ENCODE assay signal across 8 cellular contexts in the genomic region with DNA sequence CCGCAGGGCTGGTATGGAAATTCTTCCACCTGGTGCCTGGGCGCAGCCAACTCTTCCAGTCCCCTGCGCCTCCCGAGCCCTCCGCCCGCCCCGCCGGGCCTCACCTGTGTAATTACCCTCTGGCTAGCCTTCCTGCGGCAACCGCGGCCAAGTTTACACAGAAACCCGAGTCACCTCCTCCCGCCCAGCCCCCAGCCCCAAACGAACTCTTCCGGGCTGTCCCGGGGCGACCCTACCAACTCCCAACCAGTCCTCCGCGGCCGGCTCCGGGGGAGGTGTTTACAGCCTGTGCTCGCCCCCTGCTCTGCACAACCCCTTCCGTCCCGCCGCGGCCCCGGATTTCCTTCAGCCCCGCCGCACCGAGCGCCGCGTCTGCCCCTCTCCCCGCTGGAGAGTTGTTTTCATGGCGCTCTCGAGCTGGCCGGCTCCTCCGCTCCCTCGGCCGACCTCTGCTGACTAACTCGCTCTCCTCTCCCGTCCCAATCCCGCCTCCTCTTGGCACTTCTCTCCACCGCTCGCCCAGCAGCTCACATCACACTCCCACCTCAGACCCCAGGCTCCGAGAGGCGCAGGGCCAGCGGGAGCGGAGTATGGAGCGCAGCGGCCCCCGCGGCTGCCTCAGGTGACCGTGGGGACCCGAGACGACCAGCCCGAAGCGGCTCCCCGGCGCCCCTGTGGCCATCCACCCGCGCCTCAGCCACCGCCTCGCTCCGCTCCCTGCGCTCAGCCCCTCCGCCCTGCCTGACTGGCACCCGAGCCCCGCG. TPM values are rescaled to one million over a fixed set of nuclear protein-coding genes. Genes with fewer than 3 reads are reported as not detected.
DNase-seq lines count a peak whose midpoint lies in the region; ATAC-seq and TF ChIP-seq lines count a peak whose summit lies in the region.

No MANE protein-coding gene starts in this region.

- H3K36me3 ChIP-seq in BLaER1 treated with 17β-estradiol and CSF1 and Interleukin-3, amounts not matched to agents 10 nM and 100 nM: peaks cover 0 to 26% (median 9%) of the 10 kb centered on the region in 11 experiments; a peak in 5 of 22 replicates
- H3K36me3 ChIP-seq in RWPE2 (ENCODE audit: low read depth) (peaks cover 26% of the 10 kb centered on the region), thyroid gland (peaks cover 7% of the 10 kb centered on the region in 2 donors)

- peak overlapping the region; percentile 80 to 98 (median 85) for H3K27ac ChIP-seq in BLaER1 treated with 17β-estradiol and CSF1 and Interleukin-3, amounts not matched to agents 10 nM and 100 nM
- peak overlapping the region; percentile 75 for H3K27ac ChIP-seq in RWPE2 (ENCODE audit: poor library complexity, severe bottlenecking)
- peak overlapping the region; percentile 98 to 100 (median 99) for H3K27ac ChIP-seq in thyroid gland

- TF ChIP-seq POLR2A in thyroid gland (IDR thresholded peaks at IDR 0.05): peak in 1 of 2 donors; percentile 66

- TF ChIP-seq CTCF in RWPE2 (IDR thresholded peaks at IDR 0.05; ENCODE audit: poor library complexity, severe bottlenecking): peak; percentile 19
- no peak for TF ChIP-seq CTCF in omental fat pad (IDR thresholded peaks at IDR 0.05)
- TF ChIP-seq CTCF in thyroid gland (IDR thresholded peaks at IDR 0.05): no peak

- peak overlapping the region; percentile 100 for H3K4me3 Mint-ChIP-seq in activated naive CD4-positive, alpha-beta T cell treated with anti-CD3 and anti-CD28 coated beads for 36 hours

- H3K9ac ChIP-seq in BLaER1 treated with 17β-estradiol and CSF1 and Interleukin-3, amounts not matched to agents 10 nM and 100 nM: peak overlapping the region; percentile 84 to 97 (median 88)

- DNase-seq in RWPE2 (ENCODE audit: low spot score) (peak; percentile 85), glomerular visceral epithelial cell (ENCODE audit: extremely low spot score) (peak; percentile 49), omental fat pad (ENCODE audit: low spot score) (peak; percentile 30), thyroid gland (peak; percentile 83 to 84)
- DNase-seq in activated naive CD4-positive, alpha-beta T cell treated with anti-CD3 and anti-CD28 coated beads for 36 hours: peak; percentile 68

- peak overlapping the region; percentile 98 for H3K27ac Mint-ChIP-seq in activated naive CD4-positive, alpha-beta T cell treated with anti-CD3 and anti-CD28 coated beads for 36 hours

- CTCF ChIA-PET in activated naive CD4-positive, alpha-beta T cell treated with anti-CD3 and anti-CD28 coated beads for 36 hours (lab: Charles Lee): interaction anchor here (1.1 to 1.8 kb wide), 3 partner anchors 20 to 120 kb away, joined by 3 to 7 read pairs (median 3); no protein-coding TSS in a partner anchor

- peak overlapping the region; percentile 77 to 97 (median 88) for H3K4me3 ChIP-seq in BLaER1 treated with 17β-estradiol and CSF1 and Interleukin-3, amounts not matched to agents 10 nM and 100 nM
- peak overlapping the region; percentile 97 for H3K4me3 ChIP-seq in RWPE2 (ENCODE audit: severe bottlenecking)
- peak overlapping the region; percentile 38 to 88 (median 86) for H3K4me3 ChIP-seq in thyroid gland (replicated peaks in 1 of 3)

- H3K9me3 Mint-ChIP-seq in activated naive CD4-positive, alpha-beta T cell treated with anti-CD3 and anti-CD28 coated beads for 36 hours: no peaks in the 10 kb centered on the region

- H3K27me3 Mint-ChIP-seq in activated naive CD4-positive, alpha-beta T cell treated with anti-CD3 and anti-CD28 coated beads for 36 hours (ENCODE audit: low read depth): no peaks in the 10 kb centered on the region

- H4K20me1 ChIP-seq in BLaER1 treated with 17β-estradiol and CSF1 and Interleukin-3, amounts not matched to agents 10 nM and 100 nM: peaks cover 0 to 10% (median 0%) of the 10 kb centered on the region in 11 experiments; a peak in 3 of 22 replicates

- ATAC-seq in GM19351 (IDR thresholded peaks at IDR 0.05; ENCODE audit: unreplicated experiment) (peak; percentile 25), HG03558 (IDR thresholded peaks at IDR 0.05; ENCODE audit: extremely low read depth, unreplicated experiment) (peak; percentile 1), RWPE2 (ENCODE audit: low read depth) (peak; percentile 72), omental fat pad (ENCODE audit: low FRiP score) (peak; percentile 77)

- H3K4me1 Mint-ChIP-seq in activated naive CD4-positive, alpha-beta T cell treated with anti-CD3 and anti-CD28 coated beads for 36 hours (ENCODE audit: low read depth): peaks cover 38% of the 10 kb centered on the region

- intact Hi-C loops in activated naive CD4-positive, alpha-beta T cell treated with anti-CD3 and anti-CD28 coated beads for 36 hours (cut with micrococcal nuclease): loop anchor here (1.0 to 5.0 kb wide), 7 partner anchors 19 to 501 kb away; a partner anchor contains a TSS
- intact Hi-C loops in thyroid gland (cut with DNase I): loop anchor here (10.0 kb wide), 1 partner anchor 114 kb away; a partner anchor contains a TSS

- peaks cover 0 to 7% (median 0%) of the 10 kb centered on the region in 11 experiments; a peak in 3 of 22 replicates for H3K9me3 ChIP-seq in BLaER1 treated with 17β-estradiol and CSF1 and Interleukin-3, amounts not matched to agents 10 nM and 100 nM (replicated peaks in 1 of 11)
- H3K9me3 ChIP-seq in RWPE2 (ENCODE audit: severe bottlenecking): no peaks in the 10 kb centered on the region
- no peaks in the 10 kb centered on the region for H3K9me3 ChIP-seq in thyroid gland

- 0 to 1% methylated on average over 37 to 59 of the region's 70 CpGs for WGBS in thyroid gland, 2 donors

- H3K27me3 ChIP-seq in BLaER1 treated with 17β-estradiol and CSF1 and Interleukin-3, amounts not matched to agents 10 nM and 100 nM: no peaks in the 10 kb centered on the region
- H3K27me3 ChIP-seq in RWPE2 (ENCODE audit: insufficient read depth, poor library complexity, severe bottlenecking) (no peaks in the 10 kb centered on the region), thyroid gland (no peaks in the 10 kb centered on the region)

- H3K4me1 ChIP-seq in BLaER1 treated with 17β-estradiol and CSF1 and Interleukin-3, amounts not matched to agents 10 nM and 100 nM: peaks cover 27 to 76% (median 56%) of the 10 kb centered on the region in 10 experiments
- peaks cover 11% of the 10 kb centered on the region for H3K4me1 ChIP-seq in RWPE2 (ENCODE audit: insufficient read depth, poor library complexity, severe bottlenecking)
- H3K4me1 ChIP-seq in thyroid gland: peaks cover 38 to 43% of the 10 kb centered on the region in 2 donors

- H3K4me2 ChIP-seq in BLaER1 treated with 17β-estradiol and CSF1 and Interleukin-3, amounts not matched to agents 10 nM and 100 nM: peak overlapping the region; percentile 77 to 99 (median 88)

- H3K36me3 Mint-ChIP-seq in activated naive CD4-positive, alpha-beta T cell treated with anti-CD3 and anti-CD28 coated beads for 36 hours (ENCODE audit: low read depth): peaks cover 5% of the 10 kb centered on the region

RNA-seq across cellular contexts. Expression of a gene that starts 0.5 kb away (rescaled TPM):
- total RNA-seq in activated naive CD4-positive, alpha-beta T cell treated with anti-CD3 and anti-CD28 coated beads for 36 hours: 10 to 100 TPM; 19.4 to 21.7 TPM
- total RNA-seq in omental fat pad: 100 to 1,000 TPM in 1 of 4 donors, 10 to 100 TPM in 3; 43.4 to 123 (median 72.2) TPM
- total RNA-seq in thyroid gland: 100 to 1,000 TPM in 2 of 4 donors, 10 to 100 TPM in 2; 88.7 to 164 (median 117) TPM

Comparison
In these comparisons a context has a peak if more than half of its experiments do, and no peak if none do; other contexts are left out.
1. Peak in every context shown above with its lines: DNase-seq, ATAC-seq, H3K4me3 ChIP-seq and H3K27ac ChIP-seq.
2. ATAC-seq: peak in every context shown above with its lines; median percentile 77 in omental fat pad; 72 in RWPE2; 25 in GM19351; 1 in HG03558.
3. DNase-seq: peak in every context shown above with its lines; median percentile 85 in RWPE2; 84 in thyroid gland; 68 in activated naive CD4-positive, alpha-beta T cell treated with anti-CD3 and anti-CD28 coated beads for 36 hours; 49 in glomerular visceral epithelial cell; 30 in omental fat pad.